11 cellular contexts compared by ENCODE assay signal in genomic region chr16:68695575-68695974, GRCh38. TPM values are rescaled to one million over a fixed set of nuclear protein-coding genes. Genes with fewer than 3 reads are reported as not detected.
"Had no signal": no experiment of that assay in that cellular context is flagged by ENCODE, and none has a peak within 500 bp of the region (broad histone marks: within the 10 kb centered on the region; RNA-seq: fewer than 3 reads in every experiment).

No MANE protein-coding gene starts in this region.

- H3K36me3 ChIP-seq: HAP-1 had no signal

- H3K4me1 ChIP-seq: HAP-1 had no signal

- H2AFZ ChIP-seq: GM23248 had no signal

- H3K27ac ChIP-seq: GM23248, HL-60 had no signal

- ATAC-seq: HCT116 had no signal

- H3K4me3 ChIP-seq: GM23248, HAP-1 had no signal

- H3K9ac ChIP-seq: GM23248 had no signal

- H3K9me3 ChIP-seq: HAP-1 had no signal

- DNase-seq: GM23248, GOT3, H7, HFFc6, KG1 had no signal

RNA-seq across cellular contexts. Expression of gene CDH1, which starts 41.5 kb away (rescaled TPM):
- total RNA-seq: GM23248, H4, HT1080 had no signal
- polyA plus RNA-seq: IgD-negative memory B cell had no signal

RNA-seq across cellular contexts. Expression of gene CDH3, which starts 50.5 kb away (rescaled TPM):
- total RNA-seq: GM23248, H4 had no signal
- polyA plus RNA-seq: GM23248, IgD-negative memory B cell had no signal
